Comparison of ENCODE assay signal across 8 cellular contexts in the genomic region with DNA sequence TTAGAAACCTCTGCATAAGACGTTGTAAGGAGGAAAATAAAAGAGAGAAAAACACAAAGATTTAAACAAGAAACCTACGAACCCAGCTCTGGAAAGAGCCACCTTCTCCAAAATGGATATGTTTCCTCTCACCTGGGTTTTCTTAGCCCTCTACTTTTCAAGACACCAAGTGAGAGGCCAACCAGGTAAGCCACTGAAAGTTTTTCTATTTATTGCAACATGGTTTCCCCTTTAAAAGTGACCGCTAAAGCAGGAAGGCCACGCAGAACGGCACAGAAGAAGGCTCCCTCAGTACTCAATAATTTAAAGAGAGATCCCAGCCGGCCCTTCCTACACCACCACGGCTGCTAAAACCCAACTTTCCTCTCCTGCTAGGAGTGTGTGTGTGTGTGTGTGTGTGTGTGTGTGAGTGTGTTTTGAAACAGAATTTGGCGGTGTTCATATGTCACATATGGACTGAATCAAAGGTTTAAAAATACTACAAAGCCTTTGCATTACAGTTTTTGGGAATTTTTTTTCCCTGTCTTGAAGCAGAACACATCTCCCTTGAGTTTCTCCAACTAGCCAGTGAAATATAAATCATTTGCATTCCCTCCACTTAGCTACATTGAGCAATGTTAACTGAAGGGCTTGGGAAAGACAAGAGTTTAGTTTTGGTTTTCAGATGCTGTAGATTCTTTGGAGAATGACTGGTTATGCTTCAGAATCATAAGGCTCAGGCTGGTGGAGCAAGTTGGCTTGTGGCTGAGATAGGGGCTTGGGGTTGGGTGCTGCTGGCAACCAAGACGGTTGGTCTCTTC. TPM values are rescaled to one million over a fixed set of nuclear protein-coding genes. Genes with fewer than 3 reads are reported as not detected.
DNase-seq lines count a peak whose midpoint lies in the region; ATAC-seq and TF ChIP-seq lines count a peak whose summit lies in the region.

No MANE protein-coding gene starts in this region.

- 4% methylated on average over 6 to 9 of the region's 9 CpGs for WGBS in ectodermal cell, 2 experiments

- H3K4me1 Mint-ChIP-seq in CD4-positive, alpha-beta T cell (ENCODE audit: low read depth), result peaks cover 39% of the 10 kb centered on the region
- H3K4me1 Mint-ChIP-seq in nephron progenitor cell, result peaks cover 86% of the 10 kb centered on the region

- H3K4me1 ChIP-seq in ectodermal cell (ENCODE audit: control insufficient read depth, insufficient read depth, low read length), result peaks cover 28% of the 10 kb centered on the region

- DNase-seq in CD4-positive, alpha-beta T cell, result no peak
- DNase-seq in NCI-H69 (lab: John Stamatoyannopoulos, UW) (peak; percentile 28), nephron progenitor cell (no peak), NCI-H2081 treated with DMSO at 0.1 percent for 48 hours (lab: John Stamatoyannopoulos, UW) (no peak)
- no peak for DNase-seq in stimulated activated CD8-positive, alpha-beta memory T cell treated with anti-CD3 and anti-CD28 coated beads, Interleukin-4, amount 100 ng/mL, for 48 hours

- no peaks in the 10 kb centered on the region for H3K36me3 Mint-ChIP-seq in CD4-positive, alpha-beta T cell (ENCODE audit: low read depth)
- H3K36me3 Mint-ChIP-seq in nephron progenitor cell (ENCODE audit: low read depth), result peaks cover 4% of the 10 kb centered on the region

- CTCF ChIA-PET in CD4-positive, alpha-beta T cell (lab: Charles Lee), result no interaction called here

- peak overlapping the region; percentile 70 for H3K4me3 Mint-ChIP-seq in CD4-positive, alpha-beta T cell
- peak overlapping the region; percentile 94 for H3K4me3 Mint-ChIP-seq in nephron progenitor cell

- intact Hi-C loops in CD4-positive, alpha-beta T cell (cut with DNase I, micrococcal nuclease), result loop anchor here in 1 of 2 experiments (5.0 kb wide), 1 partner anchor 796 kb away; no protein-coding TSS in a partner anchor

- POLR2A ChIA-PET in CD4-positive, alpha-beta T cell (lab: Charles Lee), result no interaction called here

- TF ChIP-seq CTCF in CD4-positive, alpha-beta T cell (IDR thresholded peaks at IDR 0.05), result no peak
- no peak for TF ChIP-seq CTCF in nephron progenitor cell (IDR thresholded peaks at IDR 0.05)

- H3K4me3 ChIP-seq in ectodermal cell (ENCODE audit: insufficient read depth, low read depth, low read length), result peak overlapping the region; percentile 60

- peaks cover 72% of the 10 kb centered on the region for H3K27me3 Mint-ChIP-seq in CD4-positive, alpha-beta T cell
- peaks cover 6% of the 10 kb centered on the region for H3K27me3 Mint-ChIP-seq in nephron progenitor cell (ENCODE audit: low read depth, poor library complexity)

- no peak overlapping the region for H3K27ac ChIP-seq in CD4-positive, alpha-beta T cell (ENCODE audit: low read depth, low read length)
- no peak overlapping the region for H3K27ac ChIP-seq in ectodermal cell (ENCODE audit: insufficient read depth, low read depth, low read length, poor library complexity, severe bottlenecking)

- no peaks in the 10 kb centered on the region for H3K9me3 ChIP-seq in CD4-positive, alpha-beta T cell (ENCODE audit: control insufficient read depth, low read length)
- no peaks in the 10 kb centered on the region for H3K9me3 ChIP-seq in ectodermal cell (ENCODE audit: control insufficient read depth, low read length)

- peaks cover 67% of the 10 kb centered on the region for H3K27me3 ChIP-seq in CD4-positive, alpha-beta T cell (ENCODE audit: control insufficient read depth, insufficient read depth, low read length)
- H3K27me3 ChIP-seq in ectodermal cell (ENCODE audit: control insufficient read depth, insufficient read depth, low read length, poor library complexity, severe bottlenecking), result peaks cover 31% of the 10 kb centered on the region

- H3K36me3 ChIP-seq in ectodermal cell (ENCODE audit: control insufficient read depth, insufficient read depth, low read length), result no peaks in the 10 kb centered on the region

- H3K27ac Mint-ChIP-seq in CD4-positive, alpha-beta T cell, result no peak overlapping the region
- peak overlapping the region; percentile 70 for H3K27ac Mint-ChIP-seq in nephron progenitor cell

- H3K9me3 Mint-ChIP-seq in CD4-positive, alpha-beta T cell, result no peaks in the 10 kb centered on the region
- no peaks in the 10 kb centered on the region for H3K9me3 Mint-ChIP-seq in nephron progenitor cell

- ATAC-seq in CD4-positive, alpha-beta T cell (ENCODE audit: poor library complexity), result no peak
- ATAC-seq in GM21390 (IDR thresholded peaks at IDR 0.05; ENCODE audit: unreplicated experiment) (no peak), GM21786 (IDR thresholded peaks at IDR 0.05; ENCODE audit: unreplicated experiment) (no peak)

RNA-seq across cellular contexts. Expression of a gene that starts 1.1 kb away (rescaled TPM):
- under 1 TPM in 1 of 2 experiments, not detected in 1; 0.19 TPM for total RNA-seq in CD4-positive, alpha-beta T cell
- 264 TPM for polyA plus RNA-seq in ectodermal cell (2013, experiment 1 of 4)
- 199 TPM for polyA plus RNA-seq in ectodermal cell (2013, experiment 2 of 4)
- polyA plus RNA-seq in ectodermal cell (2013, experiment 3 of 4), result 129 TPM
- 139 TPM for polyA plus RNA-seq in ectodermal cell (2013, experiment 4 of 4)
